ENCODE assay signal across 1 cellular context in genomic region chr17:38621538-38621937, GRCh38.
TF ChIP-seq lines count a peak whose summit lies in the region.

No MANE protein-coding gene starts in this region.

TF ChIP-seq in HepG2, 621 proteins besides CTCF, POLR2A, EP300 and RAD21:
- no peak for TF ChIP-seq SKI (IDR thresholded peaks at IDR 0.05; ENCODE audit: partially characterized antibody)
- TF ChIP-seq ZNF709 (CRISPR knock-in tag; IDR thresholded peaks at IDR 0.05), result no peak
- peak; percentile 80 for TF ChIP-seq ATF7 (IDR thresholded peaks at IDR 0.05)
- TF ChIP-seq ATF7 (CRISPR knock-in tag; IDR thresholded peaks at IDR 0.05), result no peak
- peak; percentile 43; the same call in 1 of the 2 replicates for TF ChIP-seq ZNF343 (CRISPR knock-in tag; IDR thresholded peaks at IDR 0.05)
- no peak for TF ChIP-seq HDAC6 (IDR thresholded peaks at IDR 0.05; ENCODE audit: low read depth, low read length)
- TF ChIP-seq CBFB (CRISPR knock-in tag; IDR thresholded peaks at IDR 0.05), result no peak
- TF ChIP-seq ZBTB46 (CRISPR knock-in tag; IDR thresholded peaks at IDR 0.05; ENCODE audit: borderline replicate concordance), result peak; percentile 40; the same call in 1 of the 2 replicates
- no peak for TF ChIP-seq AHDC1 (CRISPR knock-in tag; IDR thresholded peaks at IDR 0.05; ENCODE audit: borderline replicate concordance)
- TF ChIP-seq ZC3H4 (CRISPR knock-in tag; IDR thresholded peaks at IDR 0.05; ENCODE audit: borderline replicate concordance), result no peak
- TF ChIP-seq MXI1 (IDR thresholded peaks at IDR 0.05; ENCODE audit: borderline replicate concordance, low read depth, low read length), result no peak
- peak; percentile 53 for TF ChIP-seq CREB1 (IDR thresholded peaks at IDR 0.05)
- no peak for TF ChIP-seq CREB1 (CRISPR knock-in tag; IDR thresholded peaks at IDR 0.05)
- no peak for TF ChIP-seq MED1 (CRISPR knock-in tag; IDR thresholded peaks at IDR 0.05)
- TF ChIP-seq ZNF576 (CRISPR knock-in tag; IDR thresholded peaks at IDR 0.05), result no peak
- TF ChIP-seq MAZ (IDR thresholded peaks at IDR 0.05; ENCODE audit: borderline replicate concordance, low read depth, low read length), result no peak
- no peak for TF ChIP-seq MAZ (CRISPR knock-in tag; IDR thresholded peaks at IDR 0.05; ENCODE audit: low read depth)
- no peak for TF ChIP-seq ELF4 (CRISPR knock-in tag; IDR thresholded peaks at IDR 0.05; ENCODE audit: borderline replicate concordance)
- no peak for TF ChIP-seq SALL2 (CRISPR knock-in tag; IDR thresholded peaks at IDR 0.05)
- 0 out of 2 replicates have a peak, but pooled peaks have one; percentile 20 for TF ChIP-seq ZNF678 (CRISPR knock-in tag; IDR thresholded peaks at IDR 0.05)
- TF ChIP-seq ZBTB8A (CRISPR knock-in tag; IDR thresholded peaks at IDR 0.05; ENCODE audit: borderline replicate concordance, low read depth), result 0 out of 2 replicates have a peak, but pooled peaks have one; percentile 39
- TF ChIP-seq ZNF329 (CRISPR knock-in tag; IDR thresholded peaks at IDR 0.05; ENCODE audit: low read depth), result no peak
- no peak for TF ChIP-seq FOXC1 (CRISPR knock-in tag; IDR thresholded peaks at IDR 0.05; ENCODE audit: borderline replicate concordance)
- TF ChIP-seq JUNB (CRISPR knock-in tag; IDR thresholded peaks at IDR 0.05; ENCODE audit: borderline replicate concordance), result no peak
- no peak for TF ChIP-seq KDM1A (CRISPR knock-in tag; IDR thresholded peaks at IDR 0.05)
- 0 out of 4 replicates have a peak, but pooled peaks of 1 of the 2 experiments have one; percentile 23 for TF ChIP-seq HMGXB4 (CRISPR knock-in tag; IDR thresholded peaks at IDR 0.05; ENCODE audit: borderline replicate concordance in 1 of 2, low read depth in 1 of 2)
- 0 out of 2 replicates have a peak, but pooled peaks have one; percentile 44 for TF ChIP-seq GTF3A (CRISPR knock-in tag; conservative IDR thresholded peaks at IDR 0.05)
- 0 out of 2 replicates have a peak, but pooled peaks have one; percentile 21 for TF ChIP-seq SNAPC5 (CRISPR knock-in tag; IDR thresholded peaks at IDR 0.05; ENCODE audit: borderline replicate concordance)
- TF ChIP-seq ZGPAT (CRISPR knock-in tag; IDR thresholded peaks at IDR 0.05), result no peak
- 0 out of 2 replicates have a peak, but pooled peaks have one; percentile 25 for TF ChIP-seq ZSCAN29 (CRISPR knock-in tag; conservative IDR thresholded peaks at IDR 0.05)
- TF ChIP-seq ZNF543 (CRISPR knock-in tag; IDR thresholded peaks at IDR 0.05), result 0 out of 2 replicates have a peak, but pooled peaks have one; percentile 31
